Comparison of ENCODE assay signal across 18 cellular contexts in genomic region chr5:8340261-8340660, GRCh38.
DNase-seq lines count a peak whose midpoint lies in the region; ATAC-seq, FAIRE-seq and TF ChIP-seq lines count a peak whose summit lies in the region.
"Had no signal": no experiment of that assay in that cellular context is flagged by ENCODE, and none has a peak within 500 bp of the region (broad histone marks: within the 10 kb centered on the region; RNA-seq: fewer than 3 reads in every experiment).

No MANE protein-coding gene starts in this region.

- 0 out of 2 replicates have a peak, but pooled peaks cover 3% of the 10 kb centered on the region for H3K9me1 ChIP-seq in IMR-90 (ENCODE audit: insufficient read depth, low read length)

- H2AFZ ChIP-seq in IMR-90 (replicated peaks; ENCODE audit: low read length, poor library complexity) (peak overlapping the region; percentile 63), H1 (ENCODE audit: low read length) (peak overlapping the region; percentile 61; the same call in 1 of the 2 replicates)

- no peak overlapping the region for H4K91ac ChIP-seq in IMR-90 (ENCODE audit: insufficient read depth, low read depth, low read length)
- no peak overlapping the region for H4K91ac ChIP-seq in H1 (replicated peaks; ENCODE audit: insufficient read length, low read length)

- POLR2A ChIA-PET in IMR-90 (lab: Charles Lee; ENCODE audit: unreplicated experiment) (no interaction called here), H1 (lab: Charles Lee; ENCODE audit: partially characterized antibody) (no interaction called here)

- H2AK5ac ChIP-seq in IMR-90 (ENCODE audit: low read depth, low read length), result no peak overlapping the region
- H2AK5ac ChIP-seq in H1 (ENCODE audit: low read depth, low read length), result no peak overlapping the region

- peaks cover 27 to 48% (median 35%) of the 10 kb centered on the region in 11 experiments for H3K9me3 ChIP-seq in BLaER1 treated with 17β-estradiol and CSF1 and Interleukin-3, amounts not matched to agents 10 nM and 100 nM (replicated peaks in 1 of 11)
- H3K9me3 ChIP-seq in IMR-90 (ENCODE audit: control insufficient read depth, insufficient read depth, low read length), result no peaks in the 10 kb centered on the region
- H3K9me3 ChIP-seq in H1 (ENCODE audit: insufficient read depth in 2 of 2, low read depth in 1 of 2, low read length in 1 of 2), result no peaks in the 10 kb centered on the region; a peak in 1 of 4 replicates
- H3K9me3 ChIP-seq: lower lobe of right lung had no signal

- H3K18ac ChIP-seq in IMR-90 (ENCODE audit: low read depth, low read length) (no peak overlapping the region), H1 (ENCODE audit: extremely low read depth, low read length) (no peak overlapping the region)

- intact Hi-C loops in IMR-90 (cut with micrococcal nuclease), result loop anchor here (5.0 to 10.0 kb wide), 3 partner anchors 505 to 1202 kb away; no protein-coding TSS in a partner anchor
- intact Hi-C loops in sciatic nerve (cut with DNase I), result no loop called here

- no peak overlapping the region for H2BK5ac ChIP-seq in IMR-90 (ENCODE audit: low read depth, low read length, poor library complexity, severe bottlenecking)
- no peak overlapping the region for H2BK5ac ChIP-seq in H1 (ENCODE audit: low read depth, low read length)

- H2BK20ac ChIP-seq in IMR-90 (ENCODE audit: low read depth, low read length) (no peak overlapping the region), H1 (ENCODE audit: low read length) (no peak overlapping the region)

- 58% methylated on average over 3 of the region's 3 CpGs; no CpG with 5 or more reads in 1 of the 2 experiments for WGBS in IMR-90 (ENCODE audit: extremely low coverage in 2 of 2, insufficient read length in 1 of 2), 2 experiments
- 91% methylated on average over 3 of the region's 3 CpGs; no CpG with 5 or more reads in 1 of the 2 experiments for WGBS in H1 (ENCODE audit: extremely low coverage in 1 of 2, insufficient coverage in 1 of 2, insufficient read length in 1 of 2, insufficient replicate concordance in 2 of 2, low coverage in 1 of 2, low lambda C conversion rate in 2 of 2, missing lambda C conversion rate in 1 of 2), 2 experiments

- H3K56ac ChIP-seq in IMR-90 (ENCODE audit: extremely low read depth, insufficient read depth, low read length), result no peak overlapping the region
- H3K56ac ChIP-seq in H1 (replicated peaks; ENCODE audit: insufficient read length, low read depth, low read length), result no peak overlapping the region

- no peak overlapping the region for H2BK120ac ChIP-seq in IMR-90 (ENCODE audit: low read depth, low read length)
- no peak overlapping the region for H2BK120ac ChIP-seq in H1 (replicated peaks; ENCODE audit: low read depth, low read length)

- H3K23me2 ChIP-seq in H1 (ENCODE audit: low read depth, low read length), result no peaks in the 10 kb centered on the region

- H3K4ac ChIP-seq in IMR-90 (ENCODE audit: low read depth, low read length) (no peak overlapping the region), H1 (replicated peaks; ENCODE audit: insufficient read length, low read depth, low read length) (no peak overlapping the region)

- H3K14ac ChIP-seq in IMR-90 (replicated peaks; ENCODE audit: low read depth, low read length) (no peak overlapping the region), H1 (ENCODE audit: insufficient read length) (no peak overlapping the region)

- dilution Hi-C loops in IMR-90 (cut with HindIII; ENCODE audit: low sequenced_read_pairs, unreplicated experiment), result no loop called here

- no peak overlapping the region for H4K5ac ChIP-seq in IMR-90 (ENCODE audit: low read depth, low read length)
- H4K5ac ChIP-seq in H1 (ENCODE audit: insufficient read length, low read depth, low read length), result no peak overlapping the region

- TF ChIP-seq POLR2A in IMR-90 (IDR thresholded peaks at IDR 0.05; ENCODE audit: low read depth, low read length), result no peak
- TF ChIP-seq POLR2A in H1 (IDR thresholded peaks at IDR 0.05; ENCODE audit: control extremely low read depth in 1 of 2, low read depth in 2 of 2, low read length in 2 of 2), result no peak

- no peak overlapping the region for H3K9ac ChIP-seq in BLaER1 treated with 17β-estradiol and CSF1 and Interleukin-3, amounts not matched to agents 10 nM and 100 nM
- no peak overlapping the region for H3K9ac ChIP-seq in IMR-90 (ENCODE audit: low read depth, low read length)
- no peak overlapping the region for H3K9ac ChIP-seq in H1 (replicated peaks in 1 of 4; ENCODE audit: extremely low read depth in 1 of 4, low read depth in 3 of 4, low read length in 3 of 4)

- no peak for TF ChIP-seq CTCF in IMR-90 (conservative IDR thresholded peaks at IDR 0.05; ENCODE audit: low read depth, low read length)
- TF ChIP-seq CTCF in H1 (IDR thresholded peaks at IDR 0.05; ENCODE audit: control extremely low read depth in 1 of 3, insufficient read depth in 1 of 3, low read depth in 1 of 3, low read length in 3 of 3), result no peak

- ATAC-seq in IMR-90 (ENCODE audit: low read depth) (peak; percentile 21; the same call in 1 of the 2 replicates), sciatic nerve (peak; percentile 24), HG03521 (IDR thresholded peaks at IDR 0.05; ENCODE audit: unreplicated experiment) (no peak)
- no peak for ATAC-seq in activated CD4-positive, CD25-positive, alpha-beta regulatory T cell treated with anti-CD3 and anti-CD28 coated beads, Interleukin-2, amount 50 U/mL, for 24 hours
- ATAC-seq: CD8-positive, alpha-beta T cell had no signal

- TF ChIP-seq RAD21 in IMR-90 (IDR thresholded peaks at IDR 0.05; ENCODE audit: low read length) (no peak), H1 (IDR thresholded peaks at IDR 0.05 in 1 of 2, conservative IDR thresholded peaks at IDR 0.05 in 1 of 2; ENCODE audit: low read depth in 2 of 2, low read length in 2 of 2) (no peak)

- H4K8ac ChIP-seq in IMR-90 (ENCODE audit: low read depth in 2 of 2, low read length in 2 of 2) (no peak overlapping the region), H1 (ENCODE audit: extremely low read depth, insufficient read depth, low read length) (peak overlapping the region; percentile 28)

- no peak overlapping the region for H3K27ac ChIP-seq in BLaER1 treated with 17β-estradiol and CSF1 and Interleukin-3, amounts not matched to agents 10 nM and 100 nM
- H3K27ac ChIP-seq in IMR-90 (ENCODE audit: insufficient read depth, low read length) (no peak overlapping the region), H1 (ENCODE audit: low read depth, low read length) (no peak overlapping the region)
- H3K27ac ChIP-seq: lower lobe of right lung, VCaP had no signal

- H3K79me2 ChIP-seq in H1 (ENCODE audit: control insufficient read depth in 1 of 2, insufficient read depth in 2 of 2, low read length in 2 of 2), result no peaks in the 10 kb centered on the region

- peak overlapping the region; percentile 65 for H2AK9ac ChIP-seq in IMR-90 (replicated peaks; ENCODE audit: low read depth, low read length, poor library complexity)

- H3K4me2 ChIP-seq in BLaER1 treated with 17β-estradiol and CSF1 and Interleukin-3, amounts not matched to agents 10 nM and 100 nM, result peak overlapping the region; percentile 37 to 77 (median 63)
- H3K4me2 ChIP-seq in IMR-90 (ENCODE audit: low read depth, low read length) (no peak overlapping the region; the same call in 1 of the 2 replicates), H1 (ENCODE audit: insufficient read depth in 1 of 2, low read depth in 2 of 2, low read length in 2 of 2) (no peak overlapping the region)

- no peak overlapping the region for H2BK12ac ChIP-seq in H1 (ENCODE audit: low read depth, low read length)

- H3K79me1 ChIP-seq in IMR-90 (ENCODE audit: low read depth in 1 of 2, low read length in 2 of 2) (no peaks in the 10 kb centered on the region), H1 (ENCODE audit: low read depth, low read length) (no peaks in the 10 kb centered on the region)

- no peak for FAIRE-seq in H1 (lab: Jason Lieb, UNC)

- no peaks in the 10 kb centered on the region for H3K36me3 ChIP-seq in BLaER1 treated with 17β-estradiol and CSF1 and Interleukin-3, amounts not matched to agents 10 nM and 100 nM
- H3K36me3 ChIP-seq in IMR-90 (ENCODE audit: control insufficient read depth, insufficient read depth, low read length) (no peaks in the 10 kb centered on the region), H1 (ENCODE audit: control insufficient read depth in 2 of 4, insufficient read depth in 4 of 4, low read length in 3 of 4) (no peaks in the 10 kb centered on the region)
- H3K36me3 ChIP-seq: lower lobe of right lung had no signal

- no peak overlapping the region for H3K23ac ChIP-seq in IMR-90 (ENCODE audit: low read depth, low read length)
- no peak overlapping the region for H3K23ac ChIP-seq in H1 (ENCODE audit: insufficient read length)

- H4K20me1 ChIP-seq in BLaER1 treated with 17β-estradiol and CSF1 and Interleukin-3, amounts not matched to agents 10 nM and 100 nM, result no peaks in the 10 kb centered on the region
- H4K20me1 ChIP-seq in IMR-90 (ENCODE audit: insufficient read depth, low read length) (no peaks in the 10 kb centered on the region), H1 (replicated peaks in 1 of 2; ENCODE audit: control insufficient read depth in 1 of 2, insufficient read depth in 2 of 2, low read length in 2 of 2) (no peaks in the 10 kb centered on the region)

- peaks cover 0 to 47% (median 33%) of the 10 kb centered on the region in 10 experiments; a peak in 16 of 20 replicates for H3K4me1 ChIP-seq in BLaER1 treated with 17β-estradiol and CSF1 and Interleukin-3, amounts not matched to agents 10 nM and 100 nM
- H3K4me1 ChIP-seq in IMR-90 (ENCODE audit: control insufficient read depth, insufficient read depth, low read length), result no peaks in the 10 kb centered on the region
- peaks cover 0 to 2% (median 0%) of the 10 kb centered on the region in 4 experiments; a peak in 2 of 7 replicates for H3K4me1 ChIP-seq in H1 (replicated peaks in 1 of 4; ENCODE audit: control insufficient read depth in 3 of 4, insufficient read depth in 4 of 4, low read length in 3 of 4)

- H2BK15ac ChIP-seq in IMR-90 (ENCODE audit: low read depth, low read length) (no peak overlapping the region), H1 (ENCODE audit: low read length) (no peak overlapping the region; the same call in 1 of the 2 replicates)

- no TSS peak for BruUV-seq in IMR-90 (replicated peaks; lab: Mats Ljungman, UMichigan)

- CTCF ChIA-PET in IMR-90 (lab: Yijun Ruan, JAX) (interaction anchor here (0.6 to 1.3 kb wide), 3 partner anchors 12 to 872 kb away, joined by 3 to 6 read pairs (median 5); no protein-coding TSS in a partner anchor), H1 (lab: Charles Lee; ENCODE audit: partially characterized antibody) (interaction anchor here (0.6 to 3.1 kb wide), 16 partner anchors 9 to 695 kb away, joined by 3 to 12 read pairs (median 4); no protein-coding TSS in a partner anchor)

- no peak for TF ChIP-seq EP300 in H1 (IDR thresholded peaks at IDR 0.05; ENCODE audit: borderline replicate concordance in 1 of 2, low read depth in 2 of 2, low read length in 2 of 2)

- in situ Hi-C loops in IMR-90 (cut with MboI; ENCODE audit: low sequenced_read_pairs), result loop anchor here (10.0 kb wide), 1 partner anchor 865 kb away; no protein-coding TSS in a partner anchor

- 0 out of 20 replicates have a peak overlapping the region, but pooled peaks of 1 of the 10 experiments have one; percentile 19 for H3K4me3 ChIP-seq in BLaER1 treated with 17β-estradiol and CSF1 and Interleukin-3, amounts not matched to agents 10 nM and 100 nM
- no peak overlapping the region for H3K4me3 ChIP-seq in IMR-90 (ENCODE audit: insufficient read depth, low read depth, low read length)
- no peak overlapping the region for H3K4me3 ChIP-seq in H1 (ENCODE audit: extremely low read depth in 1 of 4, insufficient read depth in 2 of 4, low read depth in 3 of 4, low read length in 4 of 4)
- H3K4me3 ChIP-seq: lower lobe of right lung had no signal

- H3K27me3 ChIP-seq in BLaER1 treated with 17β-estradiol and CSF1 and Interleukin-3, amounts not matched to agents 10 nM and 100 nM, result no peaks in the 10 kb centered on the region
- H3K27me3 ChIP-seq in IMR-90 (ENCODE audit: control insufficient read depth, insufficient read depth, low read length) (no peaks in the 10 kb centered on the region; the same call in 1 of the 2 replicates), H1 (replicated peaks in 1 of 4; ENCODE audit: control insufficient read depth in 3 of 4, extremely low read depth in 1 of 4, insufficient read depth in 3 of 4, low read length in 3 of 4) (no peaks in the 10 kb centered on the region)
- H3K27me3 ChIP-seq: dorsolateral prefrontal cortex had no signal

- no peak for DNase-seq in IMR-90
- no peak for DNase-seq in H1 (ENCODE audit: low read depth in 1 of 2, low spot score in 2 of 2)
- DNase-seq in sciatic nerve (ENCODE audit: low spot score), result no peak
- DNase-seq in NCI-H446 treated with DMSO at 0.1 percent for 48 hours (lab: John Stamatoyannopoulos, UW), result no peak
- DNase-seq: activated naive CD4-positive, alpha-beta T cell treated with anti-CD3 and anti-CD28 coated beads, Interleukin-2, amount 10 ng/mL, durations not matched to agents 7 days and 5 days; anterior cingulate cortex; CD8-positive, alpha-beta T cell; cerebellar nuclear complex; dorsolateral prefrontal cortex; GDM1; islet precursor cell; Karpas-422; lower lobe of right lung; stimulated activated CD8-positive, alpha-beta memory T cell treated with anti-CD3 and anti-CD28 coated beads, Interleukin-4, amount 100 ng/mL, for 48 hours had no signal

Comparison
In these comparisons a context has a peak if more than half of its experiments do, and no peak if none do; other contexts are left out.
1. H3K4me2 ChIP-seq: peak in BLaER1 treated with 17β-estradiol and CSF1 and Interleukin-3, amounts not matched to agents 10 nM and 100 nM (11 of 11); none in IMR-90 (single experiment) and H1 (0 of 2).
2. ATAC-seq: peak in IMR-90 (single experiment) and sciatic nerve (single experiment); none in activated CD4-positive, CD25-positive, alpha-beta regulatory T cell treated with anti-CD3 and anti-CD28 coated beads, Interleukin-2, amount 50 U/mL, for 24 hours (0 of 2) and HG03521 (single experiment).